9 cellular contexts compared by ENCODE assay signal in the genomic region with DNA sequence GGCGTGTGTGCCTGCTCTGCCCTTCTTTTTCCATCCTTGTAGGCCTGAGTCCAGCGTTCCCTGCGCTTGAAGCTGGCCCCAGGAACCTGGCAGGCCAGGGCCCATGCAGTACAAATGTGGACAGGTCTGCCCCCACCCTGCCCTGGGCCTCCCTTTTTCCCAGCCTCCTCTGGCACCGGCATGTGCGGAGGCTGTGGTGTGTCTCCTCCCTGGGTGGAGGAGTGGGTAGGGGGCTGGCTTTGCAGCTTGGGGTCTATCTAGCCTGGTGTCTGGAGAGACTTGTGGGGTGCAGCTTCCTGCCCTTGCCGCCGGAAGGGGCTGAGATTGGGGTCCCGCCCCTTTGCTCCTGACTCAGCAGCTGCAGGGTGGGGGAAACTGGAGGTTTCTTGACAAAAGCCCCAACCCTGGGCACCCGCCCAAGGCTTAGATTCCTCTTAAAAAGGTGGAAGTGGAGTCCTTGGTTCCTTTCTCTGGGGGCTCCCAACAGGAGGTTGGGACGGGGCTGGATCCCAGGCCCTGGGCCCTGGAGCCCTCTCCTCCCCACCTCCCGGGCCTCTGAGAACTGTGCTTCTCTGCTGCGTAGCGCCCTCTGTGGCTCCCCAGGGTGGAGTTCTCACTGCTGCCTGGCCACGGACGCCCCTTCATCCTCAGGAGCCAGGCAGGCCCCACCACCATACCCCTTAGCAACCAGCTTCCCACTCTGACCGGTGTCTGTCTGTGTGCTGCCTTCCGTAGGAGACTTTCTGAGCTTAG. TPM values are rescaled to one million over a fixed set of nuclear protein-coding genes. Genes with fewer than 3 reads are reported as not detected.
A peak's percentile ranks its signal among the peaks of the same experiment; 100 is the strongest.
DNase-seq lines count a peak whose midpoint lies in the region; ATAC-seq and TF ChIP-seq lines count a peak whose summit lies in the region.
"Had no signal": no experiment of that assay in that cellular context is flagged by ENCODE, and none has a peak within 500 bp of the region (broad histone marks: within the 10 kb centered on the region; RNA-seq: fewer than 3 reads in every experiment).

No MANE protein-coding gene starts in this region.

- no peaks in the 10 kb centered on the region for H3F3A ChIP-seq in OCI-LY1 (ENCODE audit: insufficient read depth, low read length)

- POLR2A ChIA-PET in AG04450 (lab: Yijun Ruan, JAX), result interaction anchor here (0.9 to 1.5 kb wide), 2 partner anchors 17 to 63 kb away, joined by 3 to 4 read pairs; no protein-coding TSS in a partner anchor

- no peaks in the 10 kb centered on the region for H3K79me2 ChIP-seq in OCI-LY1 (ENCODE audit: insufficient read depth, low read length)

- CTCF ChIA-PET in AG04450 (lab: Charles Lee), result interaction anchor here (0.6 to 1.2 kb wide), 2 partner anchors 99 to 173 kb away, joined by 3 read pairs; no protein-coding TSS in a partner anchor

- H2AFZ ChIP-seq in OCI-LY1 (ENCODE audit: low read length), result no peak overlapping the region
- H2AFZ ChIP-seq: parathyroid adenoma had no signal

- H4K20me1 ChIP-seq in OCI-LY1 (ENCODE audit: insufficient read depth, low read length), result no peaks in the 10 kb centered on the region

- TF ChIP-seq POLR2A in breast epithelium (IDR thresholded peaks at IDR 0.05), result no peak

- intact Hi-C loops in breast epithelium (cut with DNase I; ENCODE audit: low total_unique reads), result no loop called here

- no peak overlapping the region for H3K4me2 ChIP-seq in OCI-LY1 (ENCODE audit: low read length)

- H3K4me3 ChIP-seq in AG04450 (ENCODE audit: low read depth, low read length) (no peak overlapping the region), OCI-LY1 (ENCODE audit: low read depth, low read length, poor library complexity, severe bottlenecking) (no peak overlapping the region), breast epithelium (peak overlapping the region in 1 of 3 donors; percentile 19)

- TF ChIP-seq CTCF in AG04450 (IDR thresholded peaks at IDR 0.05; ENCODE audit: low read depth, low read length), result 0 out of 2 replicates have a peak, but pooled peaks have one; percentile 9
- TF ChIP-seq CTCF in OCI-LY1 (IDR thresholded peaks at IDR 0.05; ENCODE audit: low read length), result peak; percentile 21; the same call in 1 of the 2 replicates
- TF ChIP-seq CTCF in breast epithelium (IDR thresholded peaks at IDR 0.05), result no peak

- DNase-seq in AG04450 (ENCODE audit: low read depth, low spot score), result no peak
- no peak for DNase-seq in breast epithelium (ENCODE audit: low spot score in 2 of 2)
- DNase-seq in naive B cell, result peak; percentile 12
- DNase-seq in NCI-H1436 treated with DMSO at 0.1 percent for 48 hours (lab: John Stamatoyannopoulos, UW), result no peak
- DNase-seq in NCI-H187 (lab: John Stamatoyannopoulos, UW), result no peak
- no peak for DNase-seq in NCI-H1930 (lab: John Stamatoyannopoulos, UW)

- H3K4me1 Mint-ChIP-seq in naive B cell, result peaks cover 36 to 48% (median 41%) of the 10 kb centered on the region in 3 donors

- no peaks in the 10 kb centered on the region for H3K36me3 Mint-ChIP-seq in naive B cell

- H3K9me3 Mint-ChIP-seq in naive B cell, result no peaks in the 10 kb centered on the region

- no peak overlapping the region for H3K9ac ChIP-seq in OCI-LY1 (ENCODE audit: low read length)
- H3K9ac ChIP-seq: parathyroid adenoma had no signal

- H3K36me3 ChIP-seq in OCI-LY1 (ENCODE audit: insufficient read depth, low read length) (no peaks in the 10 kb centered on the region), breast epithelium (no peaks in the 10 kb centered on the region)

- H3K27ac Mint-ChIP-seq in naive B cell, result peak overlapping the region in 3 of 6 donors; percentile 38 to 51 (median 47)

- H3K27ac ChIP-seq in AG04450 (ENCODE audit: low read depth, low read length) (peak overlapping the region; percentile 31), OCI-LY1 (ENCODE audit: low read depth, low read length, poor library complexity, severe bottlenecking) (no peak overlapping the region), breast epithelium (peak overlapping the region; percentile 17 to 52)

- peak overlapping the region in 1 of 8 donors; percentile 41 for H3K4me3 Mint-ChIP-seq in naive B cell

- ATAC-seq in naive B cell (ENCODE audit: low read depth in 2 of 2), result peak; percentile 37 to 38
- no peak for ATAC-seq in GM18870 (IDR thresholded peaks at IDR 0.05; ENCODE audit: unreplicated experiment)

- H3K27me3 ChIP-seq in AG04450 (ENCODE audit: control insufficient read depth, insufficient read depth, low read length) (no peaks in the 10 kb centered on the region), OCI-LY1 (ENCODE audit: insufficient read depth, low read length) (no peaks in the 10 kb centered on the region; the same call in 1 of the 2 replicates), breast epithelium (no peaks in the 10 kb centered on the region)

- H3K4me1 ChIP-seq in OCI-LY1 (ENCODE audit: insufficient read depth, low read length, severe bottlenecking) (no peaks in the 10 kb centered on the region), breast epithelium (peaks cover 12 to 49% of the 10 kb centered on the region in 2 donors)

- no peaks in the 10 kb centered on the region for H3K9me2 ChIP-seq in OCI-LY1 (ENCODE audit: low read depth, low read length)

- peaks cover 0 to 25% (median 0%) of the 10 kb centered on the region in 3 donors for H3K27me3 Mint-ChIP-seq in naive B cell

- H3K9me3 ChIP-seq in AG04450 (ENCODE audit: control insufficient read depth, insufficient read depth, low read length) (no peaks in the 10 kb centered on the region; the same call in 1 of the 2 replicates), OCI-LY1 (ENCODE audit: low read length) (no peaks in the 10 kb centered on the region), breast epithelium (no peaks in the 10 kb centered on the region)

RNA-seq across cellular contexts. Expression of a gene that starts 18.0 kb away (rescaled TPM):
- polyA plus RNA-seq in AG04450 (2011; rRNA removed) (5.3 and 8.4 TPM in 2 replicates), naive B cell (ENCODE audit: low read depth in 6 of 6) (under 1 TPM in 5 of 6 donors, not detected in 1; 0.31 to 0.76 (median 0.50) TPM)
- polyA minus RNA-seq in AG04450 (2011; rRNA and poly(A)+ RNA removed), result 7.2 and 9.7 TPM in 2 replicates
- 10 to 100 TPM; 31.0 to 63.0 (median 31.5) TPM for total RNA-seq in breast epithelium

Comparison
In these comparisons a context has a peak if more than half of its experiments do, and no peak if none do; other contexts are left out.
1. CTCF ChIP-seq: peak in AG04450 (single experiment) and OCI-LY1 (single experiment); none in breast epithelium (0 of 3).